In genomic region chr12:88914967-88915366, GRCh38 we compare ENCODE assay signal across 8 cellular contexts.
"Had no signal": no experiment of that assay in that cellular context is flagged by ENCODE, and none has a peak within 500 bp of the region (broad histone marks: within the 10 kb centered on the region; RNA-seq: fewer than 3 reads in every experiment).

No MANE protein-coding gene starts in this region.

- DNase-seq: H9, HCEC 1CT, HFFc6, KBM-7 had no signal

- ATAC-seq: GM23338 had no signal

- H3K27me3 Mint-ChIP-seq: IgD-negative memory B cell had no signal

- H3K4me3 Mint-ChIP-seq: GM23338, H9, HFFc6, IgD-negative memory B cell had no signal

- H3K4me3 ChIP-seq: GM23338 had no signal

- H3K4me2 ChIP-seq: GM23338 had no signal

- H3K27ac ChIP-seq: HL-60 had no signal

- H3K27ac Mint-ChIP-seq: GM23338, H9, HFFc6 had no signal

- H2AFZ ChIP-seq: GM23338 had no signal

- H3K4me1 Mint-ChIP-seq: IgD-negative memory B cell had no signal

- FAIRE-seq: H1 had no signal
